8 cellular contexts compared by ENCODE assay signal in the genomic region with DNA sequence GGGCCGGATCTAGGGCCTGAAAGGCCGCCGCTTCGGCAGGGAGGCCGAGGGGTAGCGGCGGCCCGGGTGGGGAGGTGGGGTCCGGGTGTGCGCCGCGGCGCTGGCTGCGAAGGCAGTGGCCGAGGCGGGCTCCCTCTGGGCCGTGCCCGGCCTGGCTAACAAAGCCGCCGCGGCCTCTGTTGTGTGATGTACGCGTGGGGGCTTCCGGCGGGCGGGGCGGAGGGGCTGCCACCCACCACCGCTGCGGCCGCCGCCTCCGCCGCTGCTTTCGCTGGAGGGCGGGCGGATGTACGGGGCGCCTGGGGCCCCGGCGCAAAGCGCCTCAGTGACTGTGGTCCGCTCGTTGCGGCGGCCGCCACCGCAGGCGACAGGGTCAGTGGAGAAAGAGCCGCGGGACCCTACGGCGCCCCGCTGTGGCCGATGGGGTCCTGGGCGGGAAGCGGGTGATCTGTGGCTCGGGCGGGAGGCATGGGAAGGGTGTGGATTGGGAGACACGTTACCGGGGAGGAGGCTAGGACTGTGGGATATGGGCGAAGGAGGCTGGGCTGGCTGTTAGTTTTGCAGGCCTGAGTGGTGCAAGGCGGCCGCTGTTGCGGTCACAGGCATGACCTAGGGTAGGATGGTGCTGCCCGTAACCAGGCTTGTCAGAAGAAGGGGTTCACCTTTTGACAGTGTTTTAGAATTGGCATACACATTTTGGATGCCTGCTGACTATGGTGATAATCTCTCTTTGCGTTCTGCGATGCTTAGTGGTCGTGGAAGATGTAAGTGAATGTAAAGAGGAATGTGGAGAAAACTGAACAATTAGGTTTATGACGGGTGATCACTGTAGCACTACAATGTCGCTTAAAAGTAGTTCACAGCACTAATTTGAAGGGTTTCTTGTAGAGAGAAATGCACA. TPM values are rescaled to one million over a fixed set of nuclear protein-coding genes. Genes with fewer than 3 reads are reported as not detected.
DNase-seq lines count a peak whose midpoint lies in the region; ATAC-seq, FAIRE-seq and TF ChIP-seq lines count a peak whose summit lies in the region.

No MANE protein-coding gene starts in this region.

- no peaks in the 10 kb centered on the region for H3K27me3 Mint-ChIP-seq in activated CD8-positive, alpha-beta memory T cell treated with anti-CD3 and anti-CD28 coated beads, Interleukin-2, amount 10 ng/mL, durations not matched to agents 7 days and 5 days
- H3K27me3 Mint-ChIP-seq in endothelial cell (ENCODE audit: unreplicated experiment): peaks cover 23% of the 10 kb centered on the region

- peak; percentile 27 for ATAC-seq in HG03039 (IDR thresholded peaks at IDR 0.05; ENCODE audit: unreplicated experiment)
- peak; percentile 50 for ATAC-seq in activated CD8-positive, alpha-beta memory T cell treated with anti-CD3 and anti-CD28 coated beads, Interleukin-2, amount 10 ng/mL, durations not matched to agents 7 days and 5 days

- peak; percentile 80 for DNase-seq in ACHN
- peak; percentile 22 for DNase-seq in GM18507 (ENCODE audit: extremely low spot score, insufficient read length, low read depth)
- DNase-seq in NCI-H510A treated with DMSO at 0.1 percent for 48 hours (lab: John Stamatoyannopoulos, UW): peak; percentile 20
- peak; percentile 79 for DNase-seq in activated CD8-positive, alpha-beta memory T cell treated with anti-CD3 and anti-CD28 coated beads, Interleukin-2, amount 10 ng/mL, durations not matched to agents 7 days and 5 days
- DNase-seq in endothelial cell (ENCODE audit: low spot score): peak; percentile 78
- peak; percentile 20 to 47 for DNase-seq in stimulated activated CD8-positive, alpha-beta memory T cell treated with anti-CD3 and anti-CD28 coated beads, Interleukin-4, amount 100 ng/mL, for 1 hour (ENCODE audit: low read depth in 2 of 2, low spot score in 1 of 2)

- TF ChIP-seq CTCF in endothelial cell (IDR thresholded peaks at IDR 0.05; ENCODE audit: unreplicated experiment): no peak

- no peaks in the 10 kb centered on the region for H3K9me3 ChIP-seq in mononuclear cell (ENCODE audit: low read depth, low read length)

- peaks cover 43% of the 10 kb centered on the region for H3K36me3 Mint-ChIP-seq in activated CD8-positive, alpha-beta memory T cell treated with anti-CD3 and anti-CD28 coated beads, Interleukin-2, amount 10 ng/mL, durations not matched to agents 7 days and 5 days
- peaks cover 49% of the 10 kb centered on the region for H3K36me3 Mint-ChIP-seq in endothelial cell (ENCODE audit: low read depth, unreplicated experiment)

- no peaks in the 10 kb centered on the region for H3K9me3 Mint-ChIP-seq in activated CD8-positive, alpha-beta memory T cell treated with anti-CD3 and anti-CD28 coated beads, Interleukin-2, amount 10 ng/mL, durations not matched to agents 7 days and 5 days (ENCODE audit: low read depth)
- H3K9me3 Mint-ChIP-seq in endothelial cell (ENCODE audit: unreplicated experiment): no peaks in the 10 kb centered on the region

- H3K4me1 ChIP-seq in mononuclear cell (ENCODE audit: insufficient read depth, low read length): peaks cover 34% of the 10 kb centered on the region

- H3K27me3 ChIP-seq in mononuclear cell (ENCODE audit: insufficient read depth, low read length): no peaks in the 10 kb centered on the region

- peak overlapping the region; percentile 92 for H3K4me3 Mint-ChIP-seq in activated CD8-positive, alpha-beta memory T cell treated with anti-CD3 and anti-CD28 coated beads, Interleukin-2, amount 10 ng/mL, durations not matched to agents 7 days and 5 days
- peak overlapping the region; percentile 100 for H3K4me3 Mint-ChIP-seq in endothelial cell (ENCODE audit: unreplicated experiment)

- FAIRE-seq in GM18507 (lab: Jason Lieb, UNC): peak; percentile 46

- in situ Hi-C loops in ACHN (cut with HindIII; ENCODE audit: low pct_ligation_motif_present, low pct_unique_long_range_greater_than_20kb, low sequenced_read_pairs): no loop called here

- CTCF ChIA-PET in activated CD8-positive, alpha-beta memory T cell treated with anti-CD3 and anti-CD28 coated beads, Interleukin-2, amount 10 ng/mL, durations not matched to agents 7 days and 5 days (lab: Charles Lee): interaction anchor here (0.5 to 2.2 kb wide), 3 partner anchors 99 to 407 kb away, joined by 3 to 8 read pairs (median 7); no protein-coding TSS in a partner anchor

- peak overlapping the region; percentile 98 for H3K27ac Mint-ChIP-seq in activated CD8-positive, alpha-beta memory T cell treated with anti-CD3 and anti-CD28 coated beads, Interleukin-2, amount 10 ng/mL, durations not matched to agents 7 days and 5 days
- H3K27ac Mint-ChIP-seq in endothelial cell (ENCODE audit: unreplicated experiment): peak overlapping the region; percentile 98

- H3K4me3 ChIP-seq in mononuclear cell (ENCODE audit: low read length): peak overlapping the region; percentile 74

- peaks cover 53% of the 10 kb centered on the region for H3K4me1 Mint-ChIP-seq in activated CD8-positive, alpha-beta memory T cell treated with anti-CD3 and anti-CD28 coated beads, Interleukin-2, amount 10 ng/mL, durations not matched to agents 7 days and 5 days
- H3K4me1 Mint-ChIP-seq in endothelial cell (ENCODE audit: unreplicated experiment): peaks cover 38% of the 10 kb centered on the region

RNA-seq across cellular contexts. Expression of a gene that starts 0.7 kb away (rescaled TPM):
- total RNA-seq in activated CD8-positive, alpha-beta memory T cell treated with anti-CD3 and anti-CD28 coated beads, Interleukin-2, amount 10 ng/mL, durations not matched to agents 7 days and 5 days: 100 to 1,000 TPM; 222 to 306 TPM
- 302 TPM for total RNA-seq in endothelial cell (ENCODE audit: unreplicated experiment)
- total RNA-seq in mononuclear cell: 559 TPM

RNA-seq across cellular contexts. Expression of a gene that starts 52.1 kb away (rescaled TPM):
- total RNA-seq in activated CD8-positive, alpha-beta memory T cell treated with anti-CD3 and anti-CD28 coated beads, Interleukin-2, amount 10 ng/mL, durations not matched to agents 7 days and 5 days: 100 to 1,000 TPM; 129 to 130 TPM
- total RNA-seq in endothelial cell (ENCODE audit: unreplicated experiment) (92.6 TPM), mononuclear cell (635 TPM)

Comparison
In these comparisons a context has a peak if more than half of its experiments do, and no peak if none do; other contexts are left out.
1. Peak in every context shown above with its lines: DNase-seq, ATAC-seq and H3K4me3 ChIP-seq.
2. DNase-seq: peak in every context shown above with its lines; median percentile 80 in ACHN; 79 in activated CD8-positive, alpha-beta memory T cell treated with anti-CD3 and anti-CD28 coated beads, Interleukin-2, amount 10 ng/mL, durations not matched to agents 7 days and 5 days; 78 in endothelial cell; 34 in stimulated activated CD8-positive, alpha-beta memory T cell treated with anti-CD3 and anti-CD28 coated beads, Interleukin-4, amount 100 ng/mL, for 1 hour; 22 in GM18507; 20 in NCI-H510A treated with DMSO at 0.1 percent for 48 hours.